25 cellular contexts compared by ENCODE assay signal in the genomic region with DNA sequence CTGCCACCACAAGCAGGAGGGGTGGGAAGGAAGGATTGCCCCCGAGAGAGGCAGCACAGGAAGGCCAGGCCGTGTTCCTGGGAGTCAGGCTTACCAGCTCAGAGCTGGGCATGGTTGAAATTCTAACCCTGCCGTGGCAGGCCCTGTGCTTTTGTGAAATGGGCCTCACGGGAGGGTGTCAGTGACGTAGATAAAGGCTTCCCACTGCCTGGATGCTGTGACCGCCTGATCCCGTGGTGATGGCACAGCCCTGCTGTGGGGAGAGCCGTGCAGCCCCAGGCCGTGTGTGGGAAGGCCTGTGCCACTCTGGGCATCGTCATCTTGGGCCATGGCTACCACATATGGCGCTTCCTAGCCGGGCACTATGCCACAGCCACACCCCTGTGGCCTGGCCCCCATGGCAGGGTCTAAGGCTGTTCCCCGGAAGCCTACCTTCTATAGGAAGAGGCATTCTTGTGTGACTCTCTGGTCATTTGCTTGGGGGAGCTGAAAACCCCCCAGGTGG.
"Had no signal": no experiment of that assay in that cellular context is flagged by ENCODE, and none has a peak within 500 bp of the region (broad histone marks: within the 10 kb centered on the region; RNA-seq: fewer than 3 reads in every experiment).

No MANE protein-coding gene starts in this region.

- H3K36me3 Mint-ChIP-seq: activated naive CD4-positive, alpha-beta T cell treated with anti-CD3 and anti-CD28 coated beads, Interleukin-2, amount 50 U/mL, for 24 hours; naive thymus-derived CD8-positive, alpha-beta T cell; stimulated activated naive B cell treated with anti-CD40 and anti-IgM and Interleukin-4, amounts not matched to agents 10 μg/mL and 1 μg/mL and 100 μg/mL, for 72 hours had no signal

- H3K27me3 ChIP-seq: heart left ventricle, left lung, ovary, sigmoid colon, suprapubic skin had no signal

- DNase-seq: activated CD4-positive, alpha-beta T cell treated with anti-CD3 and anti-CD28 coated beads, Interleukin-2, amount 10 ng/mL, durations not matched to agents 7 days and 5 days; activated naive CD8-positive, alpha-beta T cell treated with anti-CD3 and anti-CD28 coated beads, Interleukin-2, amount 50 U/mL, for 24 hours; activated T-cell treated with anti-CD3 and anti-CD28 coated beads, Interleukin-2, amount 50 U/mL, for 48 hours; amygdala; caudate nucleus; cortex of kidney; foreskin fibroblast; heart left ventricle; left lung; lower lobe of right lung; mesenchymal stem cell; naive thymus-derived CD8-positive, alpha-beta T cell; ovary; sigmoid colon; small intestine; stimulated activated naive B cell treated with anti-CD40 and anti-IgM and Interleukin-4, amounts not matched to agents 10 μg/mL and 1 μg/mL and 100 μg/mL, for 72 hours; T-helper 17 cell; T1000; WERI-Rb-1 had no signal

- H3K4me1 ChIP-seq: heart left ventricle, left lung, lower lobe of right lung, sigmoid colon, suprapubic skin, tibial artery had no signal

- H3K27ac Mint-ChIP-seq: activated CD4-positive, alpha-beta memory T cell treated with anti-CD3 and anti-CD28 coated beads, Interleukin-2, amount 10 ng/mL, durations not matched to agents 7 days and 5 days; activated CD4-positive, alpha-beta T cell treated with anti-CD3 and anti-CD28 coated beads, Interleukin-2, amount 10 ng/mL, durations not matched to agents 7 days and 5 days; activated naive CD4-positive, alpha-beta T cell treated with anti-CD3 and anti-CD28 coated beads, Interleukin-2, amount 50 U/mL, for 24 hours; activated naive CD8-positive, alpha-beta T cell treated with anti-CD3 and anti-CD28 coated beads, Interleukin-2, amount 50 U/mL, for 24 hours; activated T-helper 2 cell treated with anti-CD3 and anti-CD28 coated beads, Interferon-gamma antibody, Interleukin-2, Interleukin-4, amounts not matched to agents 10 μg/mL and 5 μg/mL and 100 μg/mL, durations not matched to agents 14 hours and 24 hours and 36 hours; progenitor cell of endocrine pancreas; stimulated activated naive B cell treated with anti-CD40 and anti-IgM and Interleukin-4, amounts not matched to agents 10 μg/mL and 1 μg/mL and 100 μg/mL, for 72 hours; T-helper 17 cell had no signal

- H3K36me3 ChIP-seq: heart left ventricle, left lung, lower lobe of right lung, ovary, sigmoid colon, suprapubic skin, tibial artery, WERI-Rb-1 had no signal

- H3K4me1 Mint-ChIP-seq: activated CD4-positive, alpha-beta memory T cell treated with anti-CD3 and anti-CD28 coated beads, Interleukin-2, amount 10 ng/mL, durations not matched to agents 7 days and 5 days; activated CD4-positive, alpha-beta T cell treated with anti-CD3 and anti-CD28 coated beads, Interleukin-2, amount 10 ng/mL, durations not matched to agents 7 days and 5 days; activated naive CD4-positive, alpha-beta T cell treated with anti-CD3 and anti-CD28 coated beads, Interleukin-2, amount 50 U/mL, for 24 hours; activated naive CD8-positive, alpha-beta T cell treated with anti-CD3 and anti-CD28 coated beads, Interleukin-2, amount 50 U/mL, for 24 hours; naive thymus-derived CD8-positive, alpha-beta T cell; stimulated activated naive B cell treated with anti-CD40 and anti-IgM and Interleukin-4, amounts not matched to agents 10 μg/mL and 1 μg/mL and 100 μg/mL, for 72 hours; T-helper 17 cell had no signal

- H3K9me3 Mint-ChIP-seq: activated CD4-positive, alpha-beta memory T cell treated with anti-CD3 and anti-CD28 coated beads, Interleukin-2, amount 10 ng/mL, durations not matched to agents 7 days and 5 days; activated naive CD4-positive, alpha-beta T cell treated with anti-CD3 and anti-CD28 coated beads, Interleukin-2, amount 50 U/mL, for 24 hours; activated naive CD8-positive, alpha-beta T cell treated with anti-CD3 and anti-CD28 coated beads, Interleukin-2, amount 50 U/mL, for 24 hours; activated T-helper 2 cell treated with anti-CD3 and anti-CD28 coated beads, Interferon-gamma antibody, Interleukin-2, Interleukin-4, amounts not matched to agents 10 μg/mL and 5 μg/mL and 100 μg/mL, durations not matched to agents 14 hours and 24 hours and 36 hours had no signal

- H3K4me3 Mint-ChIP-seq: activated CD4-positive, alpha-beta memory T cell treated with anti-CD3 and anti-CD28 coated beads, Interleukin-2, amount 10 ng/mL, durations not matched to agents 7 days and 5 days; activated CD4-positive, alpha-beta T cell treated with anti-CD3 and anti-CD28 coated beads, Interleukin-2, amount 10 ng/mL, durations not matched to agents 7 days and 5 days; activated naive CD4-positive, alpha-beta T cell treated with anti-CD3 and anti-CD28 coated beads, Interleukin-2, amount 50 U/mL, for 24 hours; activated naive CD8-positive, alpha-beta T cell treated with anti-CD3 and anti-CD28 coated beads, Interleukin-2, amount 50 U/mL, for 24 hours; naive thymus-derived CD8-positive, alpha-beta T cell; stimulated activated naive B cell treated with anti-CD40 and anti-IgM and Interleukin-4, amounts not matched to agents 10 μg/mL and 1 μg/mL and 100 μg/mL, for 72 hours; T-helper 17 cell had no signal

- H3K27me3 Mint-ChIP-seq: activated CD4-positive, alpha-beta T cell treated with anti-CD3 and anti-CD28 coated beads, Interleukin-2, amount 10 ng/mL, durations not matched to agents 7 days and 5 days; activated naive CD4-positive, alpha-beta T cell treated with anti-CD3 and anti-CD28 coated beads, Interleukin-2, amount 50 U/mL, for 24 hours; activated naive CD8-positive, alpha-beta T cell treated with anti-CD3 and anti-CD28 coated beads, Interleukin-2, amount 50 U/mL, for 24 hours; naive thymus-derived CD8-positive, alpha-beta T cell; progenitor cell of endocrine pancreas had no signal

- H3K27ac ChIP-seq: heart left ventricle, left lung, lower lobe of right lung, ovary, sigmoid colon, suprapubic skin, tibial artery, WERI-Rb-1 had no signal

- H3K9me3 ChIP-seq: left lung, lower lobe of right lung, ovary, suprapubic skin, tibial artery had no signal

- H3K4me3 ChIP-seq: heart left ventricle, left lung, lower lobe of right lung, ovary, sigmoid colon, suprapubic skin, tibial artery had no signal
